Comparison of ENCODE assay signal across 8 cellular contexts in the genomic region with DNA sequence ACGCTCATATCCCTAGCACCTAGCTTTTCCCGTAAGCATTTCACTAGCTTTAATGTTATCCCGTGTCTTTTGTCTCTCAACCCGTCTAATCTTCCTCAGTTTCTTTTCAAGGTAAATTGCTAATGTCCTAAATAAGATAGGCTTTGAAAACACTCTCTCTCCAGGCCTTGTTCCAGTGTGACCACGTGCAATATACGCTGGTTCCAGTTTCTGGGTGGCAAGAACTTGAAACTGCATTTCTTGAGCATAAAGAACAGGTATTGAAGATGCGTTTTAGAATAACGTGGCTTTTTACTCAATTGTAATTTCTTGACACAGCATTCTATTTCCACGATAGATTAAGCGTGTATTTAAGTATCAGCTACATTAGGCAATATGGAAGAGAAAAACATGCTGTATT. TPM values are rescaled to one million over a fixed set of nuclear protein-coding genes. Genes with fewer than 3 reads are reported as not detected.
DNase-seq lines count a peak whose midpoint lies in the region; ATAC-seq and TF ChIP-seq lines count a peak whose summit lies in the region.

No MANE protein-coding gene starts in this region.

- DNase-seq in GM23248 = no peak
- no peak for DNase-seq in hepatocyte (ENCODE audit: low spot score)
- no peak for DNase-seq in Right ventricle myocardium superior
- DNase-seq in GM13976 (ENCODE audit: low spot score) = no peak

- ATAC-seq in GM21619 (IDR thresholded peaks at IDR 0.05; ENCODE audit: unreplicated experiment) (no peak), GM21717 (IDR thresholded peaks at IDR 0.05; ENCODE audit: unreplicated experiment) (no peak), Right ventricle myocardium superior (ENCODE audit: poor library complexity) (no peak)

- intact Hi-C loops in Right ventricle myocardium superior (cut with DNase I) = no loop called here

- TF ChIP-seq CTCF in 22Rv1 (IDR thresholded peaks at IDR 0.05) (no peak), VCaP (conservative IDR thresholded peaks at IDR 0.05) (no peak), hepatocyte (IDR thresholded peaks at IDR 0.05; ENCODE audit: poor library complexity) (no peak), GM13976 (IDR thresholded peaks at IDR 0.05; ENCODE audit: borderline replicate concordance, control extremely low read depth, extremely low read depth, insufficient read depth, missing control alignments) (no peak)

- H3K27ac ChIP-seq in 22Rv1 (peak overlapping the region; percentile 90), GM23248 (no peak overlapping the region), VCaP (peak overlapping the region; percentile 99; the same call in 1 of the 2 replicates), hepatocyte (no peak overlapping the region)

- H3K9me3 ChIP-seq in GM23248 (ENCODE audit: low read depth) (no peaks in the 10 kb centered on the region), hepatocyte (ENCODE audit: low read depth) (no peaks in the 10 kb centered on the region)

- peaks cover 4% of the 10 kb centered on the region; the same call in 1 of the 2 replicates for H4K20me1 ChIP-seq in GM23248 (ENCODE audit: insufficient read depth)
- H4K20me1 ChIP-seq in hepatocyte (ENCODE audit: insufficient read depth, poor library complexity, severe bottlenecking) = peaks cover 14% of the 10 kb centered on the region

- H3K27me3 ChIP-seq in GM23248 (replicated peaks; ENCODE audit: insufficient read depth) (no peaks in the 10 kb centered on the region), hepatocyte (no peaks in the 10 kb centered on the region)

- in situ Hi-C loops in GM23248 (cut with MboI) = no loop called here
- in situ Hi-C loops in GM13976 (cut with MboI; ENCODE audit: low sequenced_read_pairs, unreplicated experiment) = no loop called here

- H2AFZ ChIP-seq in GM23248 (0 out of 2 replicates have a peak overlapping the region, but pooled peaks have one; percentile 90), hepatocyte (no peak overlapping the region)

- H3F3A ChIP-seq in GM23248 (ENCODE audit: insufficient read depth) = peaks cover 16% of the 10 kb centered on the region; the same call in 1 of the 2 replicates

- WGBS in GM23248 (ENCODE audit: low coverage in 1 of 2, low lambda C conversion rate in 2 of 2, missing lambda C conversion rate in 2 of 2), 2 experiments = 72 to 74% methylated on average over 10 of the region's 10 CpGs
- WGBS in hepatocyte (ENCODE audit: low lambda C conversion rate, missing lambda C conversion rate) = 79% methylated on average over 10 of the region's 10 CpGs

- H3K4me2 ChIP-seq in GM23248 (ENCODE audit: unreplicated experiment) (no peak overlapping the region), hepatocyte (peak overlapping the region; percentile 81)

- peak overlapping the region; percentile 93 for H3K9ac ChIP-seq in GM23248

- H3K9me2 ChIP-seq in GM23248 (ENCODE audit: insufficient read depth) (no peaks in the 10 kb centered on the region), hepatocyte (replicated peaks; ENCODE audit: insufficient read depth) (no peaks in the 10 kb centered on the region)

- peaks cover 21% of the 10 kb centered on the region for H3K4me1 ChIP-seq in GM23248 (ENCODE audit: insufficient read depth)
- H3K4me1 ChIP-seq in hepatocyte (ENCODE audit: insufficient read depth) = no peaks in the 10 kb centered on the region

- H3K79me2 ChIP-seq in GM23248 (ENCODE audit: insufficient read depth) (peaks cover 43% of the 10 kb centered on the region), hepatocyte (peaks cover 35% of the 10 kb centered on the region)

- H3K4me3 ChIP-seq in GM23248 (peak overlapping the region; percentile 83), hepatocyte (no peak overlapping the region)

- H3K36me3 ChIP-seq in GM23248 (ENCODE audit: low read depth) (no peaks in the 10 kb centered on the region), hepatocyte (replicated peaks; ENCODE audit: insufficient read depth, low read depth) (no peaks in the 10 kb centered on the region)

RNA-seq across cellular contexts. Expression of gene CDC45, which starts 1.1 kb away (rescaled TPM):
- total RNA-seq in GM23248 (2014; rRNA removed; shearing (Covaris generic)) = 9.5 TPM in 2 replicates
- polyA plus RNA-seq in GM23248 (2016; fragmentation: Nextera tagmentation; extraction: Ambion mirVana) (10.1 and 10.6 TPM in 2 replicates), hepatocyte (3.5 and 3.7 TPM in 2 replicates)
- total RNA-seq in hepatocyte (6.5 and 7.1 TPM in 2 replicates), Right ventricle myocardium superior (0.62 TPM)

RNA-seq across cellular contexts. Expression of gene UFD1, which starts 1.8 kb away (rescaled TPM):
- 55.2 and 61.2 TPM in 2 replicates for total RNA-seq in GM23248 (2014; rRNA removed; shearing (Covaris generic))
- polyA plus RNA-seq in GM23248 (2016; fragmentation: Nextera tagmentation; extraction: Ambion mirVana) = 113 and 117 TPM in 2 replicates
- 48.6 and 51.5 TPM in 2 replicates for total RNA-seq in hepatocyte
- 79.1 and 86.0 TPM in 2 replicates for polyA plus RNA-seq in hepatocyte
- 43.5 TPM for total RNA-seq in Right ventricle myocardium superior

RNA-seq across cellular contexts. Expression of gene C22orf39, which starts 33.3 kb away (rescaled TPM):
- total RNA-seq in GM23248 (2014; rRNA removed; shearing (Covaris generic)) = 14.4 and 15.0 TPM in 2 replicates
- polyA plus RNA-seq in GM23248 (2016; fragmentation: Nextera tagmentation; extraction: Ambion mirVana) (21.3 and 22.8 TPM in 2 replicates), hepatocyte (29.0 and 32.4 TPM in 2 replicates)
- total RNA-seq in hepatocyte (26.4 and 29.5 TPM in 2 replicates), Right ventricle myocardium superior (65.7 TPM)

RNA-seq across cellular contexts. Expression of gene CLDN5, which starts 43.4 kb away (rescaled TPM):
- total RNA-seq in GM23248 (2014; rRNA removed; shearing (Covaris generic)) = not detected in 2 replicates
- polyA plus RNA-seq in GM23248 (2016; fragmentation: Nextera tagmentation; extraction: Ambion mirVana) = not detected in 2 replicates
- 4.9 and 8.9 TPM in 2 replicates for total RNA-seq in hepatocyte
- 9.9 and 12.0 TPM in 2 replicates for polyA plus RNA-seq in hepatocyte
- 23.9 TPM for total RNA-seq in Right ventricle myocardium superior

RNA-seq across cellular contexts. Expression of gene MRPL40, which starts 48.4 kb away (rescaled TPM):
- 27.3 and 37.6 TPM in 2 replicates for total RNA-seq in GM23248 (2014; rRNA removed; shearing (Covaris generic))
- 80.8 and 81.9 TPM in 2 replicates for polyA plus RNA-seq in GM23248 (2016; fragmentation: Nextera tagmentation; extraction: Ambion mirVana)
- 25.9 and 28.1 TPM in 2 replicates for total RNA-seq in hepatocyte
- 57.6 and 62.9 TPM in 2 replicates for polyA plus RNA-seq in hepatocyte
- 56.1 TPM for total RNA-seq in Right ventricle myocardium superior

Comparison
In these comparisons a context has a peak if more than half of its experiments do, and no peak if none do; other contexts are left out.
1. H3K27ac ChIP-seq: peak in 22Rv1 (single experiment) and VCaP (single experiment); none in GM23248 (single experiment) and hepatocyte (single experiment).